33 cellular contexts compared by ENCODE assay signal in the genomic region with DNA sequence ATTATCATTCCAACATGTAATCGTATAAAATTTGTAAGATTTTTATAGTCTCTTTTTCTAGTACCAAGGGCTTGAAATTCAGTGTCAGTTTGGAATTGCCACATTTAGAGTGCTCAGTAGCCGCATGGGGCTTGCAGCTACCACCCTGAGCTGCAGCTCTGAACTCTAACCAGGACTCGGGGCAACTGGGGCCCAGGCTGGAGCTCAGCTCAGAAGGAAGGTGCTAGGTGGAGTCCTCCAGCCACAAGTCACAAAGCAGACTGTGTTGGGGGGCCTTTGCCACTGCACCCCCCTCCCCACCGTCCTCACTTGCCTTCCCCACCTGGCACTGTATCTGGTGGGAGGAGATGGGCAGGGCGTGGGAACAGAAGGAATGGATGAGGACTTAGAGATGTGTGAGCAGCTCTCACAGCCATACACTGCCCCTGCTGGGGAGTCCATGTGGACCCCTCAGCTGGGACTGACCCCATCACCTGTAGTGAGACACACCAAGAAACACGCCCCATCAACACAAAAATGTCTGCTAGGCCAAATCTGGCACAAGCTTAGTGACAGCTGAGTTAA.
A peak's percentile ranks its signal among the peaks of the same experiment; 100 is the strongest.
DNase-seq lines count a peak whose midpoint lies in the region; ATAC-seq, FAIRE-seq and TF ChIP-seq lines count a peak whose summit lies in the region.
"Had no signal": no experiment of that assay in that cellular context is flagged by ENCODE, and none has a peak within 500 bp of the region (broad histone marks: within the 10 kb centered on the region; RNA-seq: fewer than 3 reads in every experiment).

No MANE protein-coding gene starts in this region.

- TF ChIP-seq EP300 in upper lobe of left lung (IDR thresholded peaks at IDR 0.05), result no peak

- H4K8ac ChIP-seq in neuronal stem cell (ENCODE audit: low read depth, low read length), result peak overlapping the region; percentile 92

- DNase-seq in D721Med (ENCODE audit: insufficient read length, low spot score) (no peak), astrocyte (ENCODE audit: low read depth) (no peak), neuronal stem cell (ENCODE audit: low spot score) (no peak), upper lobe of left lung (no peak)
- DNase-seq: activated CD4-positive, alpha-beta T cell treated with anti-CD3 and anti-CD28 coated beads for 48 hours; activated gamma-delta T cell treated with Interleukin-2 at 50 U/mL for 16 hours; activated naive CD8-positive, alpha-beta T cell treated with anti-CD3 and anti-CD28 coated beads, Interleukin-2, amount 10 ng/mL, durations not matched to agents 7 days and 5 days; activated T-cell treated with anti-CD3 and anti-CD28 coated beads, Interleukin-2, amount 50 U/mL, for 4 hours; aorta; Caco-2; colonic mucosa; effector CD8-positive, alpha-beta T cell; GOT3; HFFc6; immature natural killer cell; mammary epithelial cell; MG63; NCI-H1105 treated with DMSO at 0.1 percent for 48 hours; NCI-H2029; NCI-H526 treated with DMSO at 0.1 percent for 48 hours; Peyer's patch; SHP77 treated with DMSO at 0.1 percent for 48 hours; stimulated activated CD4-positive, alpha-beta T cell treated with anti-CD3 and anti-CD28 coated beads, Interleukin-4, amount 100 ng/mL, for 4 hours; SW 1271; T-helper 9 cell had no signal

- H2BK15ac ChIP-seq in neuronal stem cell (ENCODE audit: low read length), result peak overlapping the region; percentile 22

- H3K4me3 Mint-ChIP-seq in astrocyte (ENCODE audit: unreplicated experiment), result no peak overlapping the region
- H3K4me3 Mint-ChIP-seq: activated naive CD8-positive, alpha-beta T cell treated with anti-CD3 and anti-CD28 coated beads, Interleukin-2, amount 10 ng/mL, durations not matched to agents 7 days and 5 days; activated T-cell treated with anti-CD3 and anti-CD28 coated beads, Interleukin-2, amount 50 U/mL, for 4 hours; HFFc6; immature natural killer cell had no signal

- H3K27ac ChIP-seq in KOPT-K1 (ENCODE audit: low read depth, low read length, poor library complexity, severe bottlenecking) (peak overlapping the region; percentile 86), astrocyte (ENCODE audit: low read depth, low read length) (no peak overlapping the region), neuronal stem cell (replicated peaks; ENCODE audit: low read length) (peak overlapping the region; percentile 16), upper lobe of left lung (peak overlapping the region in 2 of 4 donors; percentile 15 to 85)
- H3K27ac ChIP-seq: C4-2B, colonic mucosa, epithelial cell of prostate, Peyer's patch, prostate gland had no signal

- peak overlapping the region; percentile 89 for H3K18ac ChIP-seq in neuronal stem cell (ENCODE audit: low read length)

- peaks cover 13% of the 10 kb centered on the region for H3K27me3 Mint-ChIP-seq in astrocyte (ENCODE audit: low read depth, unreplicated experiment)

- no CpG with 5 or more reads among the region's 6 CpGs for WGBS in neuronal stem cell (ENCODE audit: extremely low coverage in 2 of 2, insufficient read length in 2 of 2, insufficient replicate concordance in 1 of 2), 2 donors
- WGBS in upper lobe of left lung, 2 donors, result 91 to 96% methylated on average over 6 of the region's 6 CpGs

- H3K4me1 ChIP-seq in astrocyte (ENCODE audit: insufficient read depth, low read length) (peaks cover 6% of the 10 kb centered on the region), neuronal stem cell (ENCODE audit: control insufficient read depth in 2 of 2, insufficient read depth in 1 of 2, low read depth in 1 of 2, low read length in 2 of 2) (peaks cover 0 to 50% of the 10 kb centered on the region in 2 donors), upper lobe of left lung (peaks cover 11 to 22% (median 18%) of the 10 kb centered on the region in 4 donors)
- H3K4me1 ChIP-seq: Caco-2, colonic mucosa, prostate gland had no signal

- no peak overlapping the region for H3K4ac ChIP-seq in neuronal stem cell (ENCODE audit: low read length)

- H4K20me1 ChIP-seq in astrocyte (ENCODE audit: insufficient read depth, low read length), result no peaks in the 10 kb centered on the region

- H3K9me3 ChIP-seq in KOPT-K1 (ENCODE audit: insufficient read depth, low read length, poor library complexity, severe bottlenecking) (no peaks in the 10 kb centered on the region), astrocyte (ENCODE audit: insufficient read depth, low read depth, low read length) (no peaks in the 10 kb centered on the region), neuronal stem cell (replicated peaks in 1 of 2; ENCODE audit: control insufficient read depth in 2 of 2, insufficient read depth in 1 of 2, low read depth in 1 of 2, low read length in 2 of 2) (no peaks in the 10 kb centered on the region), upper lobe of left lung (no peaks in the 10 kb centered on the region)
- H3K9me3 ChIP-seq: Caco-2, colonic mucosa, MG63, Peyer's patch, prostate gland, tibial nerve had no signal

- no peaks in the 10 kb centered on the region for H3K9me3 Mint-ChIP-seq in astrocyte (ENCODE audit: unreplicated experiment)
- H3K9me3 Mint-ChIP-seq: activated naive CD8-positive, alpha-beta T cell treated with anti-CD3 and anti-CD28 coated beads, Interleukin-2, amount 10 ng/mL, durations not matched to agents 7 days and 5 days; activated T-cell treated with anti-CD3 and anti-CD28 coated beads, Interleukin-2, amount 50 U/mL, for 4 hours; immature natural killer cell had no signal

- no peak overlapping the region for H3K23ac ChIP-seq in neuronal stem cell (ENCODE audit: low read depth, low read length, poor library complexity)

- TF ChIP-seq POLR2A in upper lobe of left lung (IDR thresholded peaks at IDR 0.05), result no peak

- peak overlapping the region; percentile 77 for H2AK5ac ChIP-seq in neuronal stem cell (ENCODE audit: low read depth, low read length)

- H2BK120ac ChIP-seq in neuronal stem cell (ENCODE audit: low read depth, low read length), result peak overlapping the region; percentile 69

- no peak for FAIRE-seq in D721Med (lab: Jason Lieb, UNC)
- no peak for FAIRE-seq in astrocyte (lab: Jason Lieb, UNC)
- FAIRE-seq: K562 had no signal

- peak overlapping the region; percentile 48 for H2BK12ac ChIP-seq in neuronal stem cell (ENCODE audit: low read length)

- H3K14ac ChIP-seq in neuronal stem cell (ENCODE audit: low read length), result no peak overlapping the region

- H3K4me3 ChIP-seq in astrocyte (ENCODE audit: insufficient read depth, low read depth, low read length), result no peak overlapping the region
- no peak overlapping the region for H3K4me3 ChIP-seq in neuronal stem cell (ENCODE audit: low read length in 2 of 2)
- no peak overlapping the region for H3K4me3 ChIP-seq in upper lobe of left lung
- H3K4me3 ChIP-seq: colonic mucosa, K562, MG63, Peyer's patch, prostate gland, tibial nerve had no signal

- no peaks in the 10 kb centered on the region for H3K36me3 ChIP-seq in KOPT-K1 (ENCODE audit: insufficient read depth, low read length)
- no peaks in the 10 kb centered on the region for H3K36me3 ChIP-seq in astrocyte (ENCODE audit: insufficient read depth, low read length)
- H3K36me3 ChIP-seq in neuronal stem cell (replicated peaks in 1 of 2; ENCODE audit: control insufficient read depth in 2 of 2, insufficient read depth in 2 of 2, low read length in 2 of 2), result no peaks in the 10 kb centered on the region
- H3K36me3 ChIP-seq in upper lobe of left lung, result no peaks in the 10 kb centered on the region
- H3K36me3 ChIP-seq: colonic mucosa, MG63, Peyer's patch, prostate gland, tibial nerve had no signal

- peak overlapping the region; percentile 56 for H2BK5ac ChIP-seq in neuronal stem cell (ENCODE audit: low read length)

- H3K27me3 ChIP-seq in astrocyte (ENCODE audit: insufficient read depth, low read length) (peaks cover 10% of the 10 kb centered on the region), neuronal stem cell (ENCODE audit: control insufficient read depth in 3 of 3, insufficient read depth in 3 of 3, low read depth in 1 of 3, low read length in 3 of 3) (no peaks in the 10 kb centered on the region), upper lobe of left lung (no peaks in the 10 kb centered on the region)
- H3K27me3 ChIP-seq: colonic mucosa, MG63, Peyer's patch, tibial nerve had no signal

- H3K9ac ChIP-seq in astrocyte (ENCODE audit: low read length) (no peak overlapping the region), neuronal stem cell (ENCODE audit: low read depth, low read length, poor library complexity) (no peak overlapping the region)

- H4K91ac ChIP-seq in neuronal stem cell (ENCODE audit: low read depth, low read length, poor library complexity), result peak overlapping the region; percentile 60

- no peaks in the 10 kb centered on the region for H3K36me3 Mint-ChIP-seq in astrocyte (ENCODE audit: low read depth, unreplicated experiment)
- H3K36me3 Mint-ChIP-seq: activated naive CD8-positive, alpha-beta T cell treated with anti-CD3 and anti-CD28 coated beads, Interleukin-2, amount 10 ng/mL, durations not matched to agents 7 days and 5 days; immature natural killer cell had no signal

- H3K4me2 ChIP-seq in astrocyte (ENCODE audit: low read length) (no peak overlapping the region), neuronal stem cell (ENCODE audit: insufficient read depth, low read length, poor library complexity, severe bottlenecking) (no peak overlapping the region)

- ATAC-seq in upper lobe of left lung (ENCODE audit: low FRiP score in 2 of 2), result no peak
- no peak for ATAC-seq in HG03139 (IDR thresholded peaks at IDR 0.05; ENCODE audit: unreplicated experiment)
- ATAC-seq in HG03175 (IDR thresholded peaks at IDR 0.05; ENCODE audit: unreplicated experiment), result no peak
- ATAC-seq: activated T-cell treated with anti-CD3 and anti-CD28 coated beads, Interleukin-2, amount 50 U/mL, for 4 hours; K562 had no signal

- no peaks in the 10 kb centered on the region for H3K79me1 ChIP-seq in neuronal stem cell (ENCODE audit: low read depth, low read length)

- peaks cover 22% of the 10 kb centered on the region for H3K4me1 Mint-ChIP-seq in astrocyte (ENCODE audit: low read depth, unreplicated experiment)

- no peak overlapping the region for H2AFZ ChIP-seq in astrocyte (ENCODE audit: low read depth, low read length)
- H2AFZ ChIP-seq in neuronal stem cell (ENCODE audit: low read length), result no peak overlapping the region

- H3K79me2 ChIP-seq in astrocyte (ENCODE audit: insufficient read depth, low read length), result no peaks in the 10 kb centered on the region

- H3K27ac Mint-ChIP-seq in astrocyte (ENCODE audit: unreplicated experiment), result peak overlapping the region; percentile 18
- H3K27ac Mint-ChIP-seq: HFFc6 had no signal

- TF ChIP-seq CTCF in D721Med (IDR thresholded peaks at IDR 0.05; ENCODE audit: insufficient read depth, missing control alignments) (peak; percentile 1), astrocyte (IDR thresholded peaks at IDR 0.05; ENCODE audit: insufficient read depth, low read depth, low read length) (no peak), upper lobe of left lung (IDR thresholded peaks at IDR 0.05) (no peak)
